8 cellular contexts compared by ENCODE assay signal in genomic region chr19:3360494-3361383, GRCh38. TPM values are rescaled to one million over a fixed set of nuclear protein-coding genes. Genes with fewer than 3 reads are reported as not detected.
DNase-seq lines count a peak whose midpoint lies in the region; ATAC-seq and TF ChIP-seq lines count a peak whose summit lies in the region.

No MANE protein-coding gene starts in this region.

- no peaks in the 10 kb centered on the region for H3K9me3 Mint-ChIP-seq in CD8-positive, alpha-beta memory T cell

- peak overlapping the region; percentile 76 for H3K4me3 ChIP-seq in CD8-positive, alpha-beta memory T cell (ENCODE audit: low read length)
- peak overlapping the region; percentile 66 to 95 (median 77) for H3K4me3 ChIP-seq in right lobe of liver

- no peaks in the 10 kb centered on the region for H3K36me3 ChIP-seq in CD8-positive, alpha-beta memory T cell (ENCODE audit: insufficient read depth, low read length)
- no peaks in the 10 kb centered on the region for H3K36me3 ChIP-seq in right lobe of liver

- H3K4me1 ChIP-seq in CD8-positive, alpha-beta memory T cell (ENCODE audit: insufficient read depth, low read length): peaks cover 35% of the 10 kb centered on the region
- H3K4me1 ChIP-seq in right lobe of liver: peaks cover 0 to 27% (median 3%) of the 10 kb centered on the region in 4 donors

- H3K4me1 Mint-ChIP-seq in CD8-positive, alpha-beta memory T cell: peaks cover 36 to 61% (median 40%) of the 10 kb centered on the region in 3 donors

- POLR2A ChIA-PET in CD8-positive, alpha-beta memory T cell (lab: Charles Lee): interaction anchor here (0.6 kb wide), 1 partner anchor 936 kb away, joined by 3 read pairs; no protein-coding TSS in a partner anchor

- no peaks in the 10 kb centered on the region for H3K27me3 ChIP-seq in CD8-positive, alpha-beta memory T cell (ENCODE audit: insufficient read depth, low read length, poor library complexity, severe bottlenecking)
- H3K27me3 ChIP-seq in right lobe of liver: no peaks in the 10 kb centered on the region

- H3K27ac Mint-ChIP-seq in CD8-positive, alpha-beta memory T cell: peak overlapping the region; percentile 61 to 94 (median 86)

- peak; percentile 57 to 81 (median 63) for DNase-seq in CD8-positive, alpha-beta memory T cell
- DNase-seq in activated CD4-positive, CD25-positive, alpha-beta regulatory T cell (lab: John Stamatoyannopoulos, UW): peak; percentile 36 to 57 (median 50)
- DNase-seq in central memory CD4-positive, alpha-beta T cell: peak; percentile 68
- DNase-seq in right lobe of liver (peak; percentile 85 to 91 (median 89)), AG08395 (ENCODE audit: low spot score) (no peak)
- DNase-seq in stimulated activated CD4-positive, alpha-beta T cell treated with anti-CD3 and anti-CD28 coated beads, Interleukin-4, amount 100 ng/mL, for 4 hours: peak; percentile 82 to 85

- intact Hi-C loops in right lobe of liver (cut with DNase I): loop anchor here in 1 of 2 donors (10.0 kb wide), 1 partner anchor 64 kb away; no protein-coding TSS in a partner anchor

- ATAC-seq in HG02970 (IDR thresholded peaks at IDR 0.05; ENCODE audit: low FRiP score, unreplicated experiment): peak; percentile 11
- ATAC-seq in right lobe of liver: peak; percentile 62 to 74 (median 65)
- no peak for ATAC-seq in GM21576 (IDR thresholded peaks at IDR 0.05; ENCODE audit: unreplicated experiment)

- peak; percentile 75 for TF ChIP-seq POLR2A in right lobe of liver (IDR thresholded peaks at IDR 0.05)

- peaks cover 2 to 4% of the 10 kb centered on the region in 2 donors for H3K27me3 Mint-ChIP-seq in CD8-positive, alpha-beta memory T cell

- peak; percentile 3 to 38 (median 13) for TF ChIP-seq CTCF in right lobe of liver (IDR thresholded peaks at IDR 0.05)

- WGBS in right lobe of liver (ENCODE audit: insufficient coverage, low coverage, low lambda C conversion rate, missing lambda C conversion rate): 0% methylated on average over 6 of the region's 80 CpGs

- H3K27ac ChIP-seq in CD8-positive, alpha-beta memory T cell (ENCODE audit: low read depth, low read length): peak overlapping the region; percentile 69
- H3K27ac ChIP-seq in right lobe of liver: peak overlapping the region; percentile 83 to 99 (median 92)

- peak overlapping the region; percentile 88 to 91 (median 90) for H3K4me3 Mint-ChIP-seq in CD8-positive, alpha-beta memory T cell

- no peaks in the 10 kb centered on the region for H3K9me3 ChIP-seq in CD8-positive, alpha-beta memory T cell (ENCODE audit: low read length)
- no peaks in the 10 kb centered on the region for H3K9me3 ChIP-seq in right lobe of liver

- CTCF ChIA-PET in CD8-positive, alpha-beta memory T cell (lab: Charles Lee): interaction anchor here (0.9 kb wide), 1 partner anchor 68 kb away, joined by 4 read pairs; no protein-coding TSS in a partner anchor

- peaks cover 0 to 8% (median 0%) of the 10 kb centered on the region in 3 donors for H3K36me3 Mint-ChIP-seq in CD8-positive, alpha-beta memory T cell

RNA-seq across cellular contexts. Expression of gene NFIC, which starts 5.6 kb away (rescaled TPM):
- total RNA-seq in CD8-positive, alpha-beta memory T cell: 10 to 100 TPM; 16.1 to 19.4 TPM
- 17.8 TPM for polyA plus RNA-seq in CD8-positive, alpha-beta memory T cell
- 100 to 1,000 TPM in 4 of 6 experiments, 10 to 100 TPM in 2; 94.6 to 168 (median 120) TPM for total RNA-seq in right lobe of liver

Comparison
In these comparisons a context has a peak if more than half of its experiments do, and no peak if none do; other contexts are left out.
1. RNA of gene NFIC, which starts 5.6 kb away (total RNA-seq): 94.6 to 168 TPM in right lobe of liver; 16.1 to 19.4 TPM in CD8-positive, alpha-beta memory T cell; every median in the first group is over 4 times any median in the second.